Comparison of ENCODE assay signal across 12 cellular contexts in the genomic region with DNA sequence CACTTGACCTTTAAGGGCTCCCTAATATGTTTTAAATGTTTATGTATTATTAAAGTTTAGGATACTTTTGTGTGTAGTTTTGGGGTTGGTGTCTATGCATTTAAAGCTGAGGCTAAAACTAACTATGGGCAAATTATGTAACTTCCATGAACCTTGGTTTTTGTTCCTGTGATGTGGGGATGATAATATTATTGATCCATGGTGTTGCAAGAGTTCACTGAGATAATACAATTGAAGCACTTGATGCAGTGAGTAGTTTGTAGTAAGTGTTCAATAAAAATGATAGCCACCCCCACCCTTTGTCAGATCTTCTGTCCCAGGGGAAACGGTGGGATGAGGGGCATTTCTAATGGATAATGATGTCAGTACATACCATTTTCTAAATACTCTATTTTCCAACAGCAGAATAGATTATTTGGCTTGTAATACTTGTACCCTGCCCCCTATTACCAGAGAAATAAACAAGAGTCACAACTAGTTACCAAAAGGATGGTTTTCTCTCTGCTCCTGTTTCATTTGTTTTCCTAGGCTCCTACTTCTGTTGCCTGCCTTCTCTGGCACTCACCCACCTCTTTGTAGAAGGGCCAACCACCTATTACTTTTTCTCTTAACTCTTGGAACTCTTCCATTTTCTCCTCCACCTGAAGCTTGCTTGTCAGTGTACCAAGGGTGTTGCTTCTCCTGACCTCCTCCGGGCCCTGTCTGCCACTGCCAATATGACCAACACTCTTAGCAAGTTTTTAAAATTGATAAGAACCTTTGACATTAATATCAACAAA.
"Had no signal": no experiment of that assay in that cellular context is flagged by ENCODE, and none has a peak within 500 bp of the region (broad histone marks: within the 10 kb centered on the region; RNA-seq: fewer than 3 reads in every experiment).

No MANE protein-coding gene starts in this region.

- H3K4me3 ChIP-seq: esophagus muscularis mucosa, gastroesophageal sphincter, heart right ventricle, lung had no signal

- H3K9me3 ChIP-seq: esophagus muscularis mucosa, gastroesophageal sphincter, heart right ventricle had no signal

- H3K27me3 ChIP-seq: esophagus muscularis mucosa, gastroesophageal sphincter, heart right ventricle had no signal

- ATAC-seq: activated CD8-positive, alpha-beta memory T cell treated with anti-CD3 and anti-CD28 coated beads, Interleukin-2, amount 10 ng/mL, durations not matched to agents 7 days and 5 days; gastroesophageal sphincter had no signal

- H3K27ac ChIP-seq: esophagus muscularis mucosa, gastroesophageal sphincter had no signal

- DNase-seq: activated CD4-positive, alpha-beta memory T cell treated with anti-CD3 and anti-CD28 coated beads, Interleukin-2, amount 10 ng/mL, durations not matched to agents 7 days and 5 days; activated CD4-positive, alpha-beta T cell treated with anti-CD3 and anti-CD28 coated beads for 48 hours; activated CD4-positive, CD25-positive, alpha-beta regulatory T cell; activated CD8-positive, alpha-beta memory T cell treated with anti-CD3 and anti-CD28 coated beads, Interleukin-2, amount 10 ng/mL, durations not matched to agents 7 days and 5 days; cerebellar nuclear complex; effector CD8-positive, alpha-beta T cell; heart right ventricle; stimulated activated CD4-positive, alpha-beta T cell treated with anti-CD3 and anti-CD28 coated beads, Interleukin-2, amount 100 ng/mL, for 48 hours; T1000 had no signal

- H3K36me3 ChIP-seq: esophagus muscularis mucosa, gastroesophageal sphincter, heart right ventricle had no signal
